In the genomic region with DNA sequence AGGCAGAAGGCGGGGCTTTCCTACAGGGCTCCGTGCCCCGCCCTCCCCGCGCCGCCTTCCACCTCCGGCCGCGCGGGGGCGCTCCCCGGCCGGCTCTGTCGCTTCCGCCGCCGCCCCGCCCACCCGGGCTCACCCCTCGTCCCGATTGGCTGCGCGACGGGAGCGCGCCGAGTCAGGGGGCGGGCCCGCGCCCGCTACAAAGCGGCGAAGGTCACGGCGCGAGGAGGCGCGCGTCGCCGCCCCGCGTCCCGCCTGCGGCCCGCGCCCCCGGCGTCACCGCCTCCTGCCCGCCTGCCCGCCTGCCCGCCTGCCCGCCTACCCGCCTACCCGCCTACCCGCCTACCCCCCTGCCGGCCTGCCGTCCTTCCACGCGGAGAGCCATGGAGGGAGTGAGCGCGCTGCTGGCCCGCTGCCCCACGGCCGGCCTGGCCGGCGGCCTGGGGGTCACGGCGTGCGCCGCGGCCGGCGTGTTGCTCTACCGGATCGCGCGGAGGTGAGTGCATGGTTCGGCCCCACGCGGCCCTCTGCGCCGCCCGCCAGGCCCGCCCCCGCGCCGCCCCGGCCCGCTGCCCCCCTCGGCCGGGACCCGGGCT, we compare ENCODE assay signal across 8 cellular contexts. TPM values are rescaled to one million over a fixed set of nuclear protein-coding genes. Genes with fewer than 3 reads are reported as not detected.
DNase-seq lines count a peak whose midpoint lies in the region; ATAC-seq and TF ChIP-seq lines count a peak whose summit lies in the region.

A gene with protein sequence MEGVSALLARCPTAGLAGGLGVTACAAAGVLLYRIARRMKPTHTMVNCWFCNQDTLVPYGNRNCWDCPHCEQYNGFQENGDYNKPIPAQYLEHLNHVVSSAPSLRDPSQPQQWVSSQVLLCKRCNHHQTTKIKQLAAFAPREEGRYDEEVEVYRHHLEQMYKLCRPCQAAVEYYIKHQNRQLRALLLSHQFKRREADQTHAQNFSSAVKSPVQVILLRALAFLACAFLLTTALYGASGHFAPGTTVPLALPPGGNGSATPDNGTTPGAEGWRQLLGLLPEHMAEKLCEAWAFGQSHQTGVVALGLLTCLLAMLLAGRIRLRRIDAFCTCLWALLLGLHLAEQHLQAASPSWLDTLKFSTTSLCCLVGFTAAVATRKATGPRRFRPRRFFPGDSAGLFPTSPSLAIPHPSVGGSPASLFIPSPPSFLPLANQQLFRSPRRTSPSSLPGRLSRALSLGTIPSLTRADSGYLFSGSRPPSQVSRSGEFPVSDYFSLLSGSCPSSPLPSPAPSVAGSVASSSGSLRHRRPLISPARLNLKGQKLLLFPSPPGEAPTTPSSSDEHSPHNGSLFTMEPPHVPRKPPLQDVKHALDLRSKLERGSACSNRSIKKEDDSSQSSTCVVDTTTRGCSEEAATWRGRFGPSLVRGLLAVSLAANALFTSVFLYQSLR (plus strand): TSS at position 361 of the 593 bp plus-strand sequence. CDS start 20 bp downstream, at position 381.

- POLR2A ChIA-PET in activated CD8-positive, alpha-beta T cell treated with anti-CD3 and anti-CD28 coated beads for 36 hours (lab: Charles Lee): interaction anchor here (0.9 to 2.1 kb wide), 5 partner anchors 8 to 355 kb away, joined by 3 to 8 read pairs (median 3); a partner anchor contains a TSS

- TF ChIP-seq CTCF in activated CD8-positive, alpha-beta T cell treated with anti-CD3 and anti-CD28 coated beads for 36 hours (IDR thresholded peaks at IDR 0.05): peak; percentile 79

- peak; percentile 35 to 97 (median 83) for DNase-seq in C1 segment of cervical spinal cord (lab: John Stamatoyannopoulos, UW)
- peak; percentile 87 for DNase-seq in NCI-H774 (lab: John Stamatoyannopoulos, UW)
- peak; percentile 95 for DNase-seq in activated CD8-positive, alpha-beta T cell treated with anti-CD3 and anti-CD28 coated beads for 36 hours
- DNase-seq in effector CD4-positive, alpha-beta T cell: peak; percentile 90
- DNase-seq in medulla oblongata (ENCODE audit: extremely low spot score): peak; percentile 95
- DNase-seq in stimulated activated CD4-positive, alpha-beta T cell treated with anti-CD3 and anti-CD28 coated beads, TNF-alpha, amount 100 ng/mL, for 48 hours (ENCODE audit: low read depth in 3 of 3): peak; percentile 88 to 95 (median 88)

- ATAC-seq in GM19328 (IDR thresholded peaks at IDR 0.05; ENCODE audit: unreplicated experiment): peak; percentile 59
- peak; percentile 53 for ATAC-seq in HG03469 (IDR thresholded peaks at IDR 0.05; ENCODE audit: unreplicated experiment)
- peak; percentile 93 for ATAC-seq in activated CD8-positive, alpha-beta T cell treated with anti-CD3 and anti-CD28 coated beads for 36 hours

- H3K4me3 Mint-ChIP-seq in activated CD8-positive, alpha-beta T cell treated with anti-CD3 and anti-CD28 coated beads for 36 hours: peak within 1 kb of the TSS; percentile 84

- no peaks in the 10 kb centered on the region for H3K9me3 Mint-ChIP-seq in activated CD8-positive, alpha-beta T cell treated with anti-CD3 and anti-CD28 coated beads for 36 hours

- intact Hi-C loops in activated CD8-positive, alpha-beta T cell treated with anti-CD3 and anti-CD28 coated beads for 36 hours (cut with micrococcal nuclease): no loop called here

- CTCF ChIA-PET in activated CD8-positive, alpha-beta T cell treated with anti-CD3 and anti-CD28 coated beads for 36 hours (lab: Charles Lee): interaction anchor here (0.7 to 1.2 kb wide), 7 partner anchors 27 to 131 kb away, joined by 3 to 5 read pairs (median 3); no protein-coding TSS in a partner anchor

- H3K27ac Mint-ChIP-seq in activated CD8-positive, alpha-beta T cell treated with anti-CD3 and anti-CD28 coated beads for 36 hours: peak within 1 kb of the TSS; percentile 75

- peaks cover 13% of the 10 kb centered on the region for H3K36me3 Mint-ChIP-seq in activated CD8-positive, alpha-beta T cell treated with anti-CD3 and anti-CD28 coated beads for 36 hours (ENCODE audit: low read depth)

- H3K27me3 Mint-ChIP-seq in activated CD8-positive, alpha-beta T cell treated with anti-CD3 and anti-CD28 coated beads for 36 hours: no peaks in the 10 kb centered on the region

- H3K4me1 Mint-ChIP-seq in activated CD8-positive, alpha-beta T cell treated with anti-CD3 and anti-CD28 coated beads for 36 hours (ENCODE audit: low read depth): peaks cover 32% of the 10 kb centered on the region

RNA-seq across cellular contexts. Expression of the gene that starts here (rescaled TPM):
- 10 to 100 TPM; 16.2 to 18.1 TPM for total RNA-seq in activated CD8-positive, alpha-beta T cell treated with anti-CD3 and anti-CD28 coated beads for 36 hours

Comparison
In these comparisons a context has a peak if more than half of its experiments do, and no peak if none do; other contexts are left out.
1. Peak in every context shown above with its lines: DNase-seq and ATAC-seq.